ENCODE assay signal across 16 cellular contexts in genomic region chr3:172086071-172086470, GRCh38.
"Had no signal": no experiment of that assay in that cellular context is flagged by ENCODE, and none has a peak within 500 bp of the region (broad histone marks: within the 10 kb centered on the region; RNA-seq: fewer than 3 reads in every experiment).

No MANE protein-coding gene starts in this region.

- H3K9me3 Mint-ChIP-seq: activated B cell treated with CpG ODN at 0.5 μM for 24 hours; activated naive CD4-positive, alpha-beta T cell treated with anti-CD3 and anti-CD28 coated beads for 36 hours; activated T-cell treated with anti-CD3 and anti-CD28 coated beads, Interleukin-2, amount 50 U/mL, for 24 hours; brain; naive thymus-derived CD8-positive, alpha-beta T cell; T-helper 2 cell treated with Interferon-gamma antibody and Interleukin-4, amounts not matched to agents 5 μg/mL and 100 μg/mL, for 36 hours had no signal

- H3K27me3 Mint-ChIP-seq: activated B cell treated with CpG ODN at 0.5 μM for 24 hours; activated T-cell treated with anti-CD3 and anti-CD28 coated beads, Interleukin-2, amount 50 U/mL, for 24 hours; brain; naive thymus-derived CD8-positive, alpha-beta T cell had no signal

- H3K36me3 ChIP-seq: gastrocnemius medialis, left ventricle myocardium inferior, sigmoid colon, thyroid gland had no signal

- H3K27ac ChIP-seq: left ventricle myocardium inferior, neutrophil, sigmoid colon, thyroid gland had no signal

- H3K27me3 ChIP-seq: gastrocnemius medialis, neutrophil, sigmoid colon, thyroid gland had no signal

- ATAC-seq: activated CD8-positive, alpha-beta T cell treated with anti-CD3 and anti-CD28 coated beads, Interleukin-2, amount 10 ng/mL, durations not matched to agents 7 days and 5 days; gastrocnemius medialis; naive thymus-derived CD8-positive, alpha-beta T cell had no signal

- H3K27ac Mint-ChIP-seq: activated B cell treated with CpG ODN at 0.5 μM for 24 hours; activated CD8-positive, alpha-beta T cell treated with anti-CD3 and anti-CD28 coated beads, Interleukin-2, amount 10 ng/mL, durations not matched to agents 7 days and 5 days; activated naive CD4-positive, alpha-beta T cell treated with anti-CD3 and anti-CD28 coated beads for 36 hours; activated T-cell treated with anti-CD3 and anti-CD28 coated beads, Interleukin-2, amount 50 U/mL, for 24 hours; brain; naive thymus-derived CD8-positive, alpha-beta T cell had no signal

- H3K4me3 ChIP-seq: gastrocnemius medialis, left ventricle myocardium inferior, sigmoid colon, thyroid gland had no signal

- H3K4me3 Mint-ChIP-seq: activated B cell treated with CpG ODN at 0.5 μM for 24 hours; activated CD8-positive, alpha-beta T cell treated with anti-CD3 and anti-CD28 coated beads, Interleukin-2, amount 10 ng/mL, durations not matched to agents 7 days and 5 days; activated naive CD4-positive, alpha-beta T cell treated with anti-CD3 and anti-CD28 coated beads for 36 hours; activated T-cell treated with anti-CD3 and anti-CD28 coated beads, Interleukin-2, amount 50 U/mL, for 24 hours; brain; naive thymus-derived CD8-positive, alpha-beta T cell; T-helper 2 cell treated with Interferon-gamma antibody and Interleukin-4, amounts not matched to agents 5 μg/mL and 100 μg/mL, for 36 hours had no signal

- H3K9me3 ChIP-seq: gastrocnemius medialis, left ventricle myocardium inferior, neutrophil, sigmoid colon, thyroid gland had no signal

- H3K4me1 Mint-ChIP-seq: activated B cell treated with CpG ODN at 0.5 μM for 24 hours had no signal

- DNase-seq: activated B cell treated with CpG ODN at 0.5 μM for 24 hours; activated CD4-positive, alpha-beta T cell treated with anti-CD3 and anti-CD28 coated beads for 48 hours; activated CD8-positive, alpha-beta T cell treated with anti-CD3 and anti-CD28 coated beads, Interleukin-2, amount 10 ng/mL, durations not matched to agents 7 days and 5 days; activated naive CD4-positive, alpha-beta T cell treated with anti-CD3 and anti-CD28 coated beads for 36 hours; activated T-cell treated with anti-CD3 and anti-CD28 coated beads, Interleukin-2, amount 50 U/mL, for 24 hours; cortex of kidney; gastrocnemius medialis; head of caudate nucleus; left ventricle myocardium inferior; naive thymus-derived CD8-positive, alpha-beta T cell; sigmoid colon; stimulated activated naive CD4-positive, alpha-beta T cell treated with Interleukin-2 at 50 U/mL for 16 hours; thyroid gland had no signal
